In the genomic region with DNA sequence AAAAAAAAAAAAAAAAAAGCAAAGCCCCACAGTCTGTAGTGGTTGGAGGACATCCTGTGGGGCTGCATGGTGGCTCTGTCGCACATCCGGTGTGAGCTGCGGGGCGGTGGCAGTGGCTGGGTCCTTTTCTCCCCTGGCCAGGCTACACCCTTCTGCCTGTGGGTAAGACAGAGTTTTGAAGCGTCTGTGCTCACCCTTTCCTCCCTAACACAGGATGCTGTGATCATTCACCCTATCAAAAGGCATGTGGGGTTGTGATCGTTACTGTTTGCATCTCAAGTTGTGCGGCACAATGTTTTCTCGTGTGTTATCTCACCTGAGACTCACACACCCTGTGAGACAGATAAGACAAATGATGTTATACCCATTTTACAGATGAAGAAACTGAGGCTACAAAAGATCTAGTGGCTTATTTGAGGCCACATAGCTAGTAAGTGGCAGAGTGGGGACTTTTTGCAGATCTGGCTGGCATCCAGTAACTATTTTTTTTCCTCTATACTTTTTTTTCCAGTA, we compare ENCODE assay signal across 9 cellular contexts. TPM values are rescaled to one million over a fixed set of nuclear protein-coding genes. Genes with fewer than 3 reads are reported as not detected.
A peak's percentile ranks its signal among the peaks of the same experiment; 100 is the strongest.
DNase-seq lines count a peak whose midpoint lies in the region; ATAC-seq and TF ChIP-seq lines count a peak whose summit lies in the region.
"Had no signal": no experiment of that assay in that cellular context is flagged by ENCODE, and none has a peak within 500 bp of the region (broad histone marks: within the 10 kb centered on the region; RNA-seq: fewer than 3 reads in every experiment).

No MANE protein-coding gene starts in this region.

- peaks cover 0 to 13% of the 10 kb centered on the region in 2 donors for H3K36me3 ChIP-seq in gastroesophageal sphincter

- no peaks in the 10 kb centered on the region for H3K9me3 ChIP-seq in gastroesophageal sphincter
- H3K9me3 ChIP-seq: SJSA1 had no signal

- peaks cover 0 to 43% (median 15%) of the 10 kb centered on the region in 3 donors for H3K4me1 ChIP-seq in gastroesophageal sphincter

- no peak for TF ChIP-seq POLR2A in gastroesophageal sphincter (IDR thresholded peaks at IDR 0.05)

- no peak for TF ChIP-seq EP300 in gastroesophageal sphincter (IDR thresholded peaks at IDR 0.05)

- 74 to 76% methylated on average over 7 to 8 of the region's 8 CpGs for WGBS in gastroesophageal sphincter (ENCODE audit: low coverage in 1 of 2), 2 donors

- no peak overlapping the region for H3K4me3 ChIP-seq in gastroesophageal sphincter
- H3K4me3 ChIP-seq: SJSA1 had no signal

- no peak for TF ChIP-seq CTCF in gastroesophageal sphincter (IDR thresholded peaks at IDR 0.05)

- no peaks in the 10 kb centered on the region for H3K27me3 ChIP-seq in gastroesophageal sphincter
- H3K27me3 ChIP-seq: SJSA1 had no signal

- DNase-seq in activated naive CD4-positive, alpha-beta T cell treated with Interleukin-2 at 50 U/mL for 16 hours: peak; percentile 75
- DNase-seq in activated naive CD4-positive, alpha-beta T cell treated with anti-CD3 and anti-CD28 coated beads, Interleukin-2, amount 50 U/mL, for 16 hours: no peak
- DNase-seq in activated T-helper 9 cell treated with anti-CD3 and anti-CD28 coated beads, Interleukin-2, amount 50 U/mL, for 16 hours (ENCODE audit: low read depth): peak; percentile 59
- peak; percentile 67 to 70 for DNase-seq in stimulated activated CD8-positive, alpha-beta memory T cell treated with anti-CD3 and anti-CD28 coated beads, Interleukin-2, amount 100 ng/mL, for 1 hour (ENCODE audit: low read depth in 2 of 2)
- DNase-seq in DMS153 (lab: John Stamatoyannopoulos, UW) (no peak), NCI-H526 (lab: John Stamatoyannopoulos, UW) (no peak)

- peak; percentile 31 for ATAC-seq in HG03558 (IDR thresholded peaks at IDR 0.05; ENCODE audit: extremely low read depth, unreplicated experiment)
- no peak for ATAC-seq in gastroesophageal sphincter

- H3K27ac ChIP-seq in gastroesophageal sphincter: no peak overlapping the region
- H3K27ac ChIP-seq: SJSA1 had no signal

RNA-seq across cellular contexts. Expression of a gene that starts 17.5 kb away (rescaled TPM):
- 10 to 100 TPM; 10.9 to 74.3 (median 19.4) TPM for total RNA-seq in gastroesophageal sphincter

Comparison
In these comparisons a context has a peak if more than half of its experiments do, and no peak if none do; other contexts are left out.
1. DNase-seq: peak in activated naive CD4-positive, alpha-beta T cell treated with Interleukin-2 at 50 U/mL for 16 hours (single experiment), activated T-helper 9 cell treated with anti-CD3 and anti-CD28 coated beads, Interleukin-2, amount 50 U/mL, for 16 hours (single experiment) and stimulated activated CD8-positive, alpha-beta memory T cell treated with anti-CD3 and anti-CD28 coated beads, Interleukin-2, amount 100 ng/mL, for 1 hour (2 of 2); none in activated naive CD4-positive, alpha-beta T cell treated with anti-CD3 and anti-CD28 coated beads, Interleukin-2, amount 50 U/mL, for 16 hours (single experiment), DMS153 (single experiment) and NCI-H526 (0 of 2).